1 cellular context compared by ENCODE assay signal in genomic region chr1:40783001-40783905, GRCh38.
A peak's percentile ranks its signal among the peaks of the same experiment; 100 is the strongest.
TF ChIP-seq lines count a peak whose summit lies in the region.

KCNQ4 (plus strand) TSS chr1:40783787; CDS start chr1:40784094, 307 bp downstream.

TF ChIP-seq in K562, 482 proteins besides CTCF, POLR2A, EP300 and RAD21 (continued from another document and continues in another):
- TF ChIP-seq ARID4B (CRISPR knock-in tag; IDR thresholded peaks at IDR 0.05) (peak; percentile 60; the same call in 1 of the 2 replicates), NR4A1 (CRISPR knock-in tag; IDR thresholded peaks at IDR 0.05) (no peak), NR4A1 (tag; IDR thresholded peaks at IDR 0.05) (peak; percentile 67), SETDB1 (IDR thresholded peaks at IDR 0.05; ENCODE audit: low read length) (no peak), MAX (CRISPR knock-in tag; IDR thresholded peaks at IDR 0.05) (peak; percentile 93), ZNF124 (CRISPR knock-in tag; IDR thresholded peaks at IDR 0.05) (0 out of 2 replicates have a peak, but pooled peaks have one; percentile 49), TCF15 (CRISPR knock-in tag; IDR thresholded peaks at IDR 0.05) (no peak), ZNF57 (CRISPR knock-in tag; IDR thresholded peaks at IDR 0.05) (no peak), BCOR (IDR thresholded peaks at IDR 0.05) (0 out of 2 replicates have a peak, but pooled peaks have one; percentile 31), RBM34 (IDR thresholded peaks at IDR 0.05; ENCODE audit: borderline replicate concordance, insufficient read depth, low read length) (no peak), THRA (IDR thresholded peaks at IDR 0.05) (no peak), HIVEP1 (CRISPR knock-in tag; IDR thresholded peaks at IDR 0.05) (no peak), NEUROD1 (IDR thresholded peaks at IDR 0.05; ENCODE audit: borderline replicate concordance, low read depth, low read length, partially characterized antibody) (no peak), FOXP4 (CRISPR knock-in tag; IDR thresholded peaks at IDR 0.05; ENCODE audit: borderline replicate concordance) (peak; percentile 71; the same call in 1 of the 2 replicates), L3MBTL2 (IDR thresholded peaks at IDR 0.05) (peak; percentile 98), ZEB2 (IDR thresholded peaks at IDR 0.05) (no peak), TGIF2 (CRISPR knock-in tag; IDR thresholded peaks at IDR 0.05) (no peak), PTBP1 (IDR thresholded peaks at IDR 0.05; ENCODE audit: low read depth, low read length) (no peak), TEAD2 (tag; IDR thresholded peaks at IDR 0.05) (no peak), LARP7 (IDR thresholded peaks at IDR 0.05) (peak; percentile 77; the same call in 1 of the 2 replicates), NR2C1 (IDR thresholded peaks at IDR 0.05) (no peak), NR2C1 (tag; IDR thresholded peaks at IDR 0.05) (no peak), FOXM1 (IDR thresholded peaks at IDR 0.05; ENCODE audit: low read depth) (no peak), FOXM1 (CRISPR knock-in tag; IDR thresholded peaks at IDR 0.05; ENCODE audit: low read depth) (0 out of 2 replicates have a peak, but pooled peaks have one; percentile 57), ZNF511 (CRISPR knock-in tag; IDR thresholded peaks at IDR 0.05) (peak; percentile 85; the same call in 1 of the 2 replicates), TCF7 (IDR thresholded peaks at IDR 0.05; ENCODE audit: borderline replicate concordance) (0 out of 2 replicates have a peak, but pooled peaks have one; percentile 22), CHCHD3 (CRISPR knock-in tag; IDR thresholded peaks at IDR 0.05) (no peak), IFI16 (CRISPR knock-in tag; IDR thresholded peaks at IDR 0.05) (no peak), STAT5A (IDR thresholded peaks at IDR 0.05; ENCODE audit: borderline replicate concordance, low read length) (no peak), ZBTB40 (IDR thresholded peaks at IDR 0.05) (peak; percentile 75), ZBTB40 (CRISPR knock-in tag; IDR thresholded peaks at IDR 0.05) (no peak), NCOA2 (IDR thresholded peaks at IDR 0.05; ENCODE audit: partially characterized antibody in 2 of 2) (no peak), SAP30 (IDR thresholded peaks at IDR 0.05; ENCODE audit: borderline replicate concordance, insufficient read depth, low read depth, low read length, poor library complexity, severe bottlenecking) (peak; percentile 11), FOXP1 (CRISPR knock-in tag; IDR thresholded peaks at IDR 0.05) (peak; percentile 97), ZBTB33 (CRISPR knock-in tag; IDR thresholded peaks at IDR 0.05) (peak; percentile 82)
